In the genomic region with DNA sequence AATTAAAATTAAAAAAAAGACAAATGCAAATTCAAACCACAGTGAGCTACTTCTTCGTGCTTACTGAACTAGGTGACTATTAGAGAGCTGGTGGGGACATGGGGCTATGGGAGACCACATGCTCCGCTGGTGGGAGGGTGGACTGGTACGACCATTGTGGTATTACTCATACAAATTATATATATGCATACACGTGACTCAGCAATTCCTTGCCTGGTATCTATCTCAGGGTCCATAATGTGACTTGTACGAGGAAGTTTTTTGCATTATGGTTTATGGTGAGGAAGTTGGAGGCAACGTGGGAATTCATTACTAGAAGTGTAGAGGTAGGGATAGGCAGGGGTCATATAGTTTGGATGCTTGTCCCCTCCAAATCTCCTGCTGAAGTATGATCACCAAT, we compare ENCODE assay signal across 1 cellular context.
A peak's percentile ranks its signal among the peaks of the same experiment; 100 is the strongest.
TF ChIP-seq lines count a peak whose summit lies in the region.

No MANE protein-coding gene starts in this region.

TF ChIP-seq in HepG2, 621 proteins besides CTCF, POLR2A, EP300 and RAD21 (continued from another document):
- TF ChIP-seq, protein P1, sequence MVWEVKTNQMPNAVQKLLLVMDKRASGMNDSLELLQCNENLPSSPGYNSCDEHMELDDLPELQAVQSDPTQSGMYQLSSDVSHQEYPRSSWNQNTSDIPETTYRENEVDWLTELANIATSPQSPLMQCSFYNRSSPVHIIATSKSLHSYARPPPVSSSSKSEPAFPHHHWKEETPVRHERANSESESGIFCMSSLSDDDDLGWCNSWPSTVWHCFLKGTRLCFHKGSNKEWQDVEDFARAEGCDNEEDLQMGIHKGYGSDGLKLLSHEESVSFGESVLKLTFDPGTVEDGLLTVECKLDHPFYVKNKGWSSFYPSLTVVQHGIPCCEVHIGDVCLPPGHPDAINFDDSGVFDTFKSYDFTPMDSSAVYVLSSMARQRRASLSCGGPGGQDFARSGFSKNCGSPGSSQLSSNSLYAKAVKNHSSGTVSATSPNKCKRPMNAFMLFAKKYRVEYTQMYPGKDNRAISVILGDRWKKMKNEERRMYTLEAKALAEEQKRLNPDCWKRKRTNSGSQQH (CRISPR knock-in tag; IDR thresholded peaks at IDR 0.05; ENCODE audit: low read depth): no peak
- TF ChIP-seq KMT2B (CRISPR knock-in tag; IDR thresholded peaks at IDR 0.05) (no peak), KLF12 (CRISPR knock-in tag; IDR thresholded peaks at IDR 0.05; ENCODE audit: borderline replicate concordance) (no peak), SUZ12 (IDR thresholded peaks at IDR 0.05; ENCODE audit: low read depth, low read length) (no peak), ZNF383 (CRISPR knock-in tag; IDR thresholded peaks at IDR 0.05; ENCODE audit: borderline replicate concordance) (no peak), HMG20B (CRISPR knock-in tag; conservative IDR thresholded peaks at IDR 0.05) (no peak), MAFF (IDR thresholded peaks at IDR 0.05; ENCODE audit: low read depth, low read length) (0 out of 2 replicates have a peak, but pooled peaks have one; percentile 28), NFE2L2 (IDR thresholded peaks at IDR 0.05; ENCODE audit: low read length) (peak; percentile 69), ZNF83 (CRISPR knock-in tag; IDR thresholded peaks at IDR 0.05; ENCODE audit: borderline replicate concordance) (no peak), ZNF101 (CRISPR knock-in tag; IDR thresholded peaks at IDR 0.05; ENCODE audit: borderline replicate concordance, low read depth) (no peak), MAFK (conservative IDR thresholded peaks at IDR 0.05 in 1 of 2, IDR thresholded peaks at IDR 0.05 in 1 of 2; ENCODE audit: low read length in 2 of 2) (peak; percentile 48 to 50), ZNF780A (CRISPR knock-in tag; IDR thresholded peaks at IDR 0.05) (no peak)
- TF ChIP-seq, protein P2, sequence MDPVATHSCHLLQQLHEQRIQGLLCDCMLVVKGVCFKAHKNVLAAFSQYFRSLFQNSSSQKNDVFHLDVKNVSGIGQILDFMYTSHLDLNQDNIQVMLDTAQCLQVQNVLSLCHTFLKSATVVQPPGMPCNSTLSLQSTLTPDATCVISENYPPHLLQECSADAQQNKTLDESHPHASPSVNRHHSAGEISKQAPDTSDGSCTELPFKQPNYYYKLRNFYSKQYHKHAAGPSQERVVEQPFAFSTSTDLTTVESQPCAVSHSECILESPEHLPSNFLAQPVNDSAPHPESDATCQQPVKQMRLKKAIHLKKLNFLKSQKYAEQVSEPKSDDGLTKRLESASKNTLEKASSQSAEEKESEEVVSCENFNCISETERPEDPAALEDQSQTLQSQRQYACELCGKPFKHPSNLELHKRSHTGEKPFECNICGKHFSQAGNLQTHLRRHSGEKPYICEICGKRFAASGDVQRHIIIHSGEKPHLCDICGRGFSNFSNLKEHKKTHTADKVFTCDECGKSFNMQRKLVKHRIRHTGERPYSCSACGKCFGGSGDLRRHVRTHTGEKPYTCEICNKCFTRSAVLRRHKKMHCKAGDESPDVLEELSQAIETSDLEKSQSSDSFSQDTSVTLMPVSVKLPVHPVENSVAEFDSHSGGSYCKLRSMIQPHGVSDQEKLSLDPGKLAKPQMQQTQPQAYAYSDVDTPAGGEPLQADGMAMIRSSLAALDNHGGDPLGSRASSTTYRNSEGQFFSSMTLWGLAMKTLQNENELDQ (CRISPR knock-in tag; IDR thresholded peaks at IDR 0.05; ENCODE audit: borderline replicate concordance): no peak
- TF ChIP-seq, protein P3, sequence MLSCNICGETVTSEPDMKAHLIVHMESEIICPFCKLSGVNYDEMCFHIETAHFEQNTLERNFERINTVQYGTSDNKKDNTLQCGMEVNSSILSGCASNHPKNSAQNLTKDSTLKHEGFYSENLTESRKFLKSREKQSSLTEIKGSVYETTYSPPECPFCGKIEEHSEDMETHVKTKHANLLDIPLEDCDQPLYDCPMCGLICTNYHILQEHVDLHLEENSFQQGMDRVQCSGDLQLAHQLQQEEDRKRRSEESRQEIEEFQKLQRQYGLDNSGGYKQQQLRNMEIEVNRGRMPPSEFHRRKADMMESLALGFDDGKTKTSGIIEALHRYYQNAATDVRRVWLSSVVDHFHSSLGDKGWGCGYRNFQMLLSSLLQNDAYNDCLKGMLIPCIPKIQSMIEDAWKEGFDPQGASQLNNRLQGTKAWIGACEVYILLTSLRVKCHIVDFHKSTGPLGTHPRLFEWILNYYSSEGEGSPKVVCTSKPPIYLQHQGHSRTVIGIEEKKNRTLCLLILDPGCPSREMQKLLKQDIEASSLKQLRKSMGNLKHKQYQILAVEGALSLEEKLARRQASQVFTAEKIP (CRISPR knock-in tag; IDR thresholded peaks at IDR 0.05; ENCODE audit: borderline replicate concordance): no peak
- TF ChIP-seq, protein P4, sequence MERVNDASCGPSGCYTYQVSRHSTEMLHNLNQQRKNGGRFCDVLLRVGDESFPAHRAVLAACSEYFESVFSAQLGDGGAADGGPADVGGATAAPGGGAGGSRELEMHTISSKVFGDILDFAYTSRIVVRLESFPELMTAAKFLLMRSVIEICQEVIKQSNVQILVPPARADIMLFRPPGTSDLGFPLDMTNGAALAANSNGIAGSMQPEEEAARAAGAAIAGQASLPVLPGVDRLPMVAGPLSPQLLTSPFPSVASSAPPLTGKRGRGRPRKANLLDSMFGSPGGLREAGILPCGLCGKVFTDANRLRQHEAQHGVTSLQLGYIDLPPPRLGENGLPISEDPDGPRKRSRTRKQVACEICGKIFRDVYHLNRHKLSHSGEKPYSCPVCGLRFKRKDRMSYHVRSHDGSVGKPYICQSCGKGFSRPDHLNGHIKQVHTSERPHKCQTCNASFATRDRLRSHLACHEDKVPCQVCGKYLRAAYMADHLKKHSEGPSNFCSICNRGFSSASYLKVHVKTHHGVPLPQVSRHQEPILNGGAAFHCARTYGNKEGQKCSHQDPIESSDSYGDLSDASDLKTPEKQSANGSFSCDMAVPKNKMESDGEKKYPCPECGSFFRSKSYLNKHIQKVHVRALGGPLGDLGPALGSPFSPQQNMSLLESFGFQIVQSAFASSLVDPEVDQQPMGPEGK (CRISPR knock-in tag; IDR thresholded peaks at IDR 0.05): no peak
